8 cellular contexts compared by ENCODE assay signal in the genomic region with DNA sequence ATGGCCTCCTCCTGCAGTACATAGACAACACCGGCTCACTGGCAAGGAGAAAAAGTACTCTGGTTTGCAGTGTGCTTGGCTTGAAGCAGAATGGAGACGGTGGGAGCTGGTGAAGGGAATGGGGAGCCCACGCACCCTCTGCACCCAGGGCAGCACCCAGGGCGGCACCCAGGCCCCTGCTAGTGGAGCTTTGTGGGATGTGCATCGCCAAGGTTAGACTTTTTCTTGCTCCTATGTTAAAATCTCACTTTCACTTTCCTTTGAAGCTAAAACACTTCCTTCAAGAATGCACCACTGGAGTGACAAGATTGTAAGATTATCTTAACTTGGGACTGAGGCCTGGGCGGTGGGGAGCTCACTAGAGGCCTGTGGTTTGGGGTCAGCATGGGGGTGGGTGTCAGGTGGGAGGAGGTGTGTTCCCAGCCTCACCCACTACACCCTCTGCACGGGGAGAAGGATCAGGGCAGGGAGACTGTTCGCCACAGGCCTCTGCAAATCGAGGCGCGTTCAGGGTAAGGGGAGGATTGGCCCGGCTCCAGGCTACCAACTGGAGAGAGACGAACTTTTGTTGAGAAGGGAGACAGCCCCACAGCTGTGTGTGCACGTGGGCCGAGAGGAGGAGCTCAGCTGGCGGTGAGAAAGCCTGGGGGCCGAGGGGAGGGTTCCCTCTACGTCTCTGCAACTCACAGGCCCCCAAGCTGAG.
DNase-seq lines count a peak whose midpoint lies in the region; ATAC-seq, FAIRE-seq and TF ChIP-seq lines count a peak whose summit lies in the region.

No MANE protein-coding gene starts in this region.

- no peaks in the 10 kb centered on the region for H3K27me3 Mint-ChIP-seq in activated CD4-positive, alpha-beta memory T cell treated with anti-CD3 and anti-CD28 coated beads for 36 hours
- peaks cover 0 to 3% (median 0%) of the 10 kb centered on the region in 3 donors for H3K27me3 Mint-ChIP-seq in immature natural killer cell (ENCODE audit: low read depth in 3 of 3)

- H3K36me3 Mint-ChIP-seq in activated CD4-positive, alpha-beta memory T cell treated with anti-CD3 and anti-CD28 coated beads for 36 hours, result no peaks in the 10 kb centered on the region
- no peaks in the 10 kb centered on the region for H3K36me3 Mint-ChIP-seq in immature natural killer cell

- peak overlapping the region; percentile 76 for H3K4me3 Mint-ChIP-seq in activated CD4-positive, alpha-beta memory T cell treated with anti-CD3 and anti-CD28 coated beads for 36 hours
- peak overlapping the region; percentile 73 to 85 (median 82) for H3K4me3 Mint-ChIP-seq in immature natural killer cell

- H3K4me1 Mint-ChIP-seq in activated CD4-positive, alpha-beta memory T cell treated with anti-CD3 and anti-CD28 coated beads for 36 hours (ENCODE audit: low read depth), result peaks cover 30% of the 10 kb centered on the region
- peaks cover 20 to 25% of the 10 kb centered on the region in 2 donors for H3K4me1 Mint-ChIP-seq in immature natural killer cell

- POLR2A ChIA-PET in activated CD4-positive, alpha-beta memory T cell treated with anti-CD3 and anti-CD28 coated beads for 36 hours (lab: Charles Lee), result no interaction called here

- intact Hi-C loops in activated CD4-positive, alpha-beta memory T cell treated with anti-CD3 and anti-CD28 coated beads for 36 hours (cut with micrococcal nuclease), result no loop called here

- ATAC-seq in HG03342 (IDR thresholded peaks at IDR 0.05; ENCODE audit: unreplicated experiment), result peak; percentile 75
- no peak for ATAC-seq in GM21367 (IDR thresholded peaks at IDR 0.05; ENCODE audit: unreplicated experiment)
- ATAC-seq in HG03045 (IDR thresholded peaks at IDR 0.05; ENCODE audit: unreplicated experiment), result no peak
- no peak for ATAC-seq in SK-N-SH treated with all-trans-retinoic acid at 6 μM for 48 hours

- no peaks in the 10 kb centered on the region for H3K9me3 Mint-ChIP-seq in activated CD4-positive, alpha-beta memory T cell treated with anti-CD3 and anti-CD28 coated beads for 36 hours
- H3K9me3 Mint-ChIP-seq in immature natural killer cell, result no peaks in the 10 kb centered on the region

- CTCF ChIA-PET in activated CD4-positive, alpha-beta memory T cell treated with anti-CD3 and anti-CD28 coated beads for 36 hours (lab: Charles Lee), result interaction anchor here (1.1 kb wide), 1 partner anchor 552 kb away, joined by 3 read pairs; a partner anchor contains a TSS

- H3K27ac Mint-ChIP-seq in activated CD4-positive, alpha-beta memory T cell treated with anti-CD3 and anti-CD28 coated beads for 36 hours, result peak overlapping the region; percentile 69
- H3K27ac Mint-ChIP-seq in immature natural killer cell, result peak overlapping the region; percentile 61 to 88 (median 78)

- DNase-seq in GM19239 (ENCODE audit: insufficient read length, low spot score), result peak; percentile 70
- peak; percentile 54 for DNase-seq in activated CD4-positive, alpha-beta memory T cell treated with anti-CD3 and anti-CD28 coated beads for 36 hours
- peak; percentile 9 to 35 (median 14) for DNase-seq in immature natural killer cell
- no peak for DNase-seq in RCC 7860 (ENCODE audit: low spot score)

- FAIRE-seq in GM19239 (lab: Jason Lieb, UNC), result peak; percentile 85
- no peak for FAIRE-seq in RCC 7860 (lab: Jason Lieb, UNC)

TF ChIP-seq in SK-N-SH treated with all-trans-retinoic acid at 6 μM for 48 hours, 23 proteins besides CTCF, POLR2A, EP300 and RAD21:
- no peak for TF ChIP-seq GLIS3 (CRISPR knock-in tag; IDR thresholded peaks at IDR 0.05)
